ENCODE assay signal across 1 cellular context in genomic region chr6:11043961-11044711, GRCh38.
TF ChIP-seq lines count a peak whose summit lies in the region.

TSS of gene ELOVL2 (minus strand) at chr6:11044305. CDS start at chr6:11044230, 75 bp downstream.

TF ChIP-seq in K562, 482 proteins besides CTCF, POLR2A, EP300 and RAD21 (continued from another document):
- TF ChIP-seq ARID3A (IDR thresholded peaks at IDR 0.05; ENCODE audit: borderline replicate concordance, low read depth, low read length) (no peak), NCOA1 (IDR thresholded peaks at IDR 0.05; ENCODE audit: low read depth) (no peak), TRIM25 (IDR thresholded peaks at IDR 0.05; ENCODE audit: borderline replicate concordance) (no peak), ZBTB1 (CRISPR knock-in tag; IDR thresholded peaks at IDR 0.05; ENCODE audit: borderline replicate concordance, low read depth) (no peak), NFYB (IDR thresholded peaks at IDR 0.05; ENCODE audit: extremely low read depth, insufficient read length) (no peak), RNF2 (IDR thresholded peaks at IDR 0.05) (no peak), MBD1 (CRISPR knock-in tag; IDR thresholded peaks at IDR 0.05) (peak; percentile 97; the same call in 1 of the 2 replicates), ZNF263 (CRISPR knock-in tag; IDR thresholded peaks at IDR 0.05; ENCODE audit: borderline replicate concordance) (no peak), E2F4 (CRISPR knock-in tag; IDR thresholded peaks at IDR 0.05; ENCODE audit: low read depth) (no peak), HDAC6 (IDR thresholded peaks at IDR 0.05; ENCODE audit: low read depth, low read length) (no peak), ZSCAN32 (CRISPR knock-in tag; IDR thresholded peaks at IDR 0.05) (no peak), ZNF282 (CRISPR knock-in tag; IDR thresholded peaks at IDR 0.05) (no peak), MEF2A (IDR thresholded peaks at IDR 0.05; ENCODE audit: control insufficient read depth, low read depth, low read length) (no peak), IFI16 (CRISPR knock-in tag; IDR thresholded peaks at IDR 0.05) (no peak), HCFC1 (IDR thresholded peaks at IDR 0.05; ENCODE audit: low read depth, low read length) (peak; percentile 48), POLR2G (IDR thresholded peaks at IDR 0.05; ENCODE audit: low read depth, low read length) (no peak), TFE3 (CRISPR knock-in tag; IDR thresholded peaks at IDR 0.05) (no peak), ELK3 (CRISPR knock-in tag; IDR thresholded peaks at IDR 0.05) (no peak), PTBP1 (IDR thresholded peaks at IDR 0.05; ENCODE audit: low read depth, low read length) (no peak), ZNF318 (IDR thresholded peaks at IDR 0.05; ENCODE audit: borderline replicate concordance in 1 of 2, low read depth in 1 of 2) (no peak), CBFA2T2 (conservative IDR thresholded peaks at IDR 0.05) (no peak), GATAD2A (IDR thresholded peaks at IDR 0.05) (no peak), HINFP (tag; conservative IDR thresholded peaks at IDR 0.05; ENCODE audit: low read depth) (no peak), POLR2B (IDR thresholded peaks at IDR 0.05; ENCODE audit: low read depth, partially characterized antibody) (no peak), ZNF79 (CRISPR knock-in tag; IDR thresholded peaks at IDR 0.05; ENCODE audit: low read depth) (no peak), SAP30 (IDR thresholded peaks at IDR 0.05; ENCODE audit: borderline replicate concordance, insufficient read depth, low read depth, low read length, poor library complexity, severe bottlenecking) (peak; percentile 40), RBM39 (optimal IDR thresholded peaks at IDR 0.05; ENCODE audit: low read depth, low read length) (no peak), PHTF2 (CRISPR knock-in tag; IDR thresholded peaks at IDR 0.05) (no peak), RFX1 (IDR thresholded peaks at IDR 0.05) (no peak), SMARCC2 (IDR thresholded peaks at IDR 0.05; ENCODE audit: low read depth) (no peak), ZNF165 (CRISPR knock-in tag; IDR thresholded peaks at IDR 0.05; ENCODE audit: borderline replicate concordance) (no peak), ZNF445 (CRISPR knock-in tag; IDR thresholded peaks at IDR 0.05; ENCODE audit: low read depth) (no peak), NR4A1 (CRISPR knock-in tag; IDR thresholded peaks at IDR 0.05) (no peak), NR4A1 (tag; IDR thresholded peaks at IDR 0.05) (no peak), YY1 (IDR thresholded peaks at IDR 0.05; ENCODE audit: borderline replicate concordance in 1 of 3, control insufficient read depth in 1 of 3, extremely low read depth in 1 of 3, insufficient read depth in 3 of 3, insufficient read length in 1 of 3, insufficient replicate concordance in 2 of 3, low read depth in 1 of 3, low read length in 2 of 3) (peak in 1 of 3 experiments; percentile 26), ZNF253 (CRISPR knock-in tag; conservative IDR thresholded peaks at IDR 0.05) (no peak), SETDB1 (IDR thresholded peaks at IDR 0.05; ENCODE audit: low read length) (no peak), VEZF1 (CRISPR knock-in tag; IDR thresholded peaks at IDR 0.05) (peak; percentile 89)
